Comparison of ENCODE assay signal across 13 cellular contexts in genomic region chr12:55822228-55822627, GRCh38. TPM values are rescaled to one million over a fixed set of nuclear protein-coding genes. Genes with fewer than 3 reads are reported as not detected.
DNase-seq lines count a peak whose midpoint lies in the region; TF ChIP-seq lines count a peak whose summit lies in the region.
"Had no signal": no experiment of that assay in that cellular context is flagged by ENCODE, and none has a peak within 500 bp of the region (broad histone marks: within the 10 kb centered on the region; RNA-seq: fewer than 3 reads in every experiment).

No MANE protein-coding gene starts in this region.

- no peaks in the 10 kb centered on the region for H3K27me3 ChIP-seq in Karpas-422 (ENCODE audit: low read length)
- H3K27me3 ChIP-seq: BLaER1 had no signal

- in situ Hi-C loops in G401 (cut with HindIII; ENCODE audit: low sequenced_read_pairs) = no loop called here

- H3K4me1 ChIP-seq in Karpas-422 (ENCODE audit: low read length) = peaks cover 32% of the 10 kb centered on the region

- H3K36me3 Mint-ChIP-seq in T-helper 1 cell treated with Interleukin-12 subunit alpha and Interleukin-12 subunit beta and Interleukin-4 antibody, amounts not matched to agents 30 μg/mL and 1 μg/mL, for 36 hours (ENCODE audit: low read depth) = peaks cover 41% of the 10 kb centered on the region
- H3K36me3 Mint-ChIP-seq in brain (peaks cover 41% of the 10 kb centered on the region), mesothelial cell of epicardium (peaks cover 9% of the 10 kb centered on the region)

- H4K20me1 ChIP-seq in Karpas-422 (ENCODE audit: insufficient read depth, low read depth, low read length) = peaks cover 3% of the 10 kb centered on the region; the same call in 1 of the 2 replicates

- H3K27ac ChIP-seq in Karpas-422 (ENCODE audit: low read length) = no peak overlapping the region
- H3K27ac ChIP-seq: BLaER1 had no signal

- peaks cover 36% of the 10 kb centered on the region for H3K4me1 Mint-ChIP-seq in T-helper 1 cell treated with Interleukin-12 subunit alpha and Interleukin-12 subunit beta and Interleukin-4 antibody, amounts not matched to agents 30 μg/mL and 1 μg/mL, for 36 hours (ENCODE audit: low read depth)
- H3K4me1 Mint-ChIP-seq in brain = peaks cover 45% of the 10 kb centered on the region
- peaks cover 19% of the 10 kb centered on the region for H3K4me1 Mint-ChIP-seq in mesothelial cell of epicardium

- H3K9ac ChIP-seq in Karpas-422 (ENCODE audit: low read length) = no peak overlapping the region
- H3K9ac ChIP-seq: BLaER1 had no signal

- no peak overlapping the region for H2AFZ ChIP-seq in Karpas-422 (ENCODE audit: low read length)

- H3K9me2 ChIP-seq in Karpas-422 (replicated peaks; ENCODE audit: insufficient read depth, low read length) = no peaks in the 10 kb centered on the region

- no peak overlapping the region for H3K4me3 Mint-ChIP-seq in T-helper 1 cell treated with Interleukin-12 subunit alpha and Interleukin-12 subunit beta and Interleukin-4 antibody, amounts not matched to agents 30 μg/mL and 1 μg/mL, for 36 hours
- H3K4me3 Mint-ChIP-seq in brain (peak overlapping the region in 2 of 5 experiments; percentile 46 to 50), mesothelial cell of epicardium (no peak overlapping the region)
- H3K4me3 Mint-ChIP-seq: immature natural killer cell had no signal

- H3K79me2 ChIP-seq in Karpas-422 (ENCODE audit: low read length) = peaks cover 52% of the 10 kb centered on the region

- H3K27ac Mint-ChIP-seq in T-helper 1 cell treated with Interleukin-12 subunit alpha and Interleukin-12 subunit beta and Interleukin-4 antibody, amounts not matched to agents 30 μg/mL and 1 μg/mL, for 36 hours = peak overlapping the region; percentile 52
- H3K27ac Mint-ChIP-seq in brain (peak overlapping the region in 2 of 5 experiments; percentile 55 to 79), mesothelial cell of epicardium (peak overlapping the region; percentile 13)

- H3K4me2 ChIP-seq in Karpas-422 (ENCODE audit: low read depth, low read length, poor library complexity, severe bottlenecking) = no peak overlapping the region
- H3K4me2 ChIP-seq: BLaER1 had no signal

- DNase-seq in T-helper 1 cell (no peak), Karpas-422 (peak; percentile 58), mesothelial cell of epicardium (ENCODE audit: low spot score in 2 of 2, unreplicated experiment in 2 of 2) (no peak), G401 (ENCODE audit: low spot score) (no peak)
- no peak for DNase-seq in stimulated activated CD4-positive, alpha-beta T cell treated with anti-CD3 and anti-CD28 coated beads, Interleukin-2, amount 100 ng/mL, for 48 hours
- DNase-seq in stimulated activated CD4-positive, alpha-beta T cell treated with anti-CD3 and anti-CD28 coated beads, Interleukin-1b, Interleukin-23, amount 100 ng/mL, for 48 hours = no peak
- DNase-seq: GOT3; immature natural killer cell; NCI-H524; stimulated activated naive CD4-positive, alpha-beta T cell treated with Interleukin-2 at 50 U/mL for 16 hours had no signal

- peak; percentile 16 to 21 for TF ChIP-seq CTCF in brain (conservative IDR thresholded peaks at IDR 0.05)
- TF ChIP-seq CTCF in mesothelial cell of epicardium (IDR thresholded peaks at IDR 0.05; ENCODE audit: unreplicated experiment) = no peak

- H3K27me3 Mint-ChIP-seq in T-helper 1 cell treated with Interleukin-12 subunit alpha and Interleukin-12 subunit beta and Interleukin-4 antibody, amounts not matched to agents 30 μg/mL and 1 μg/mL, for 36 hours (ENCODE audit: low read depth) = no peaks in the 10 kb centered on the region
- H3K27me3 Mint-ChIP-seq in brain (peaks cover 2% of the 10 kb centered on the region), mesothelial cell of epicardium (ENCODE audit: low read depth) (no peaks in the 10 kb centered on the region)

- H3K9me3 ChIP-seq in Karpas-422 (ENCODE audit: low read length) = no peaks in the 10 kb centered on the region
- H3K9me3 ChIP-seq: BLaER1 had no signal

- no peaks in the 10 kb centered on the region for H3K9me3 Mint-ChIP-seq in T-helper 1 cell treated with Interleukin-12 subunit alpha and Interleukin-12 subunit beta and Interleukin-4 antibody, amounts not matched to agents 30 μg/mL and 1 μg/mL, for 36 hours
- H3K9me3 Mint-ChIP-seq in brain (no peaks in the 10 kb centered on the region), mesothelial cell of epicardium (no peaks in the 10 kb centered on the region)
- H3K9me3 Mint-ChIP-seq: immature natural killer cell had no signal

- no peak overlapping the region for H3K4me3 ChIP-seq in Karpas-422 (ENCODE audit: low read length)
- H3K4me3 ChIP-seq: BLaER1 had no signal

- H3K36me3 ChIP-seq in Karpas-422 (ENCODE audit: insufficient read depth, low read length) = peaks cover 36% of the 10 kb centered on the region

RNA-seq across cellular contexts. Expression of gene ORMDL2, which starts 4.4 kb away (rescaled TPM):
- total RNA-seq in Karpas-422 (2014; rRNA removed; shearing (Covaris generic); ENCODE audit: low replicate concordance) = 32.6 and 37.4 TPM in 2 replicates
- polyA plus RNA-seq in brain (ENCODE audit: insufficient read depth, low read depth, low replicate concordance) = 40.8 TPM
- total RNA-seq in mesothelial cell of epicardium = 24.8 to 28.3 TPM (median 26.3 TPM) in 3 replicates
- total RNA-seq in G401 (2014; rRNA removed; shearing (Covaris generic)) = 27.8 and 51.5 TPM in 2 replicates

RNA-seq across cellular contexts. Expression of gene SARNP, which starts 4.7 kb away (rescaled TPM):
- 64.9 and 100 TPM in 2 replicates for total RNA-seq in Karpas-422 (2014; rRNA removed; shearing (Covaris generic); ENCODE audit: low replicate concordance)
- 59.8 TPM for polyA plus RNA-seq in brain (ENCODE audit: insufficient read depth, low read depth, low replicate concordance)
- total RNA-seq in mesothelial cell of epicardium = 67.9 to 73.2 TPM (median 71.5 TPM) in 3 replicates
- total RNA-seq in G401 (2014; rRNA removed; shearing (Covaris generic)) = 248 and 272 TPM in 2 replicates

RNA-seq across cellular contexts. Expression of gene DNAJC14, which starts 7.2 kb away (rescaled TPM):
- 28.6 and 36.9 TPM in 2 replicates for total RNA-seq in Karpas-422 (2014; rRNA removed; shearing (Covaris generic); ENCODE audit: low replicate concordance)
- polyA plus RNA-seq in brain (ENCODE audit: insufficient read depth, low read depth, low replicate concordance) = 34.2 TPM
- 37.8 to 38.5 TPM (median 38.3 TPM) in 3 replicates for total RNA-seq in mesothelial cell of epicardium
- 17.3 and 33.2 TPM in 2 replicates for total RNA-seq in G401 (2014; rRNA removed; shearing (Covaris generic))

RNA-seq across cellular contexts. Expression of gene MMP19, which starts 20.5 kb away (rescaled TPM):
- total RNA-seq in Karpas-422 (2014; rRNA removed; shearing (Covaris generic); ENCODE audit: low replicate concordance) = 0.11 TPM in 1 of 2 replicates, not detected in the other
- 0.15 TPM for polyA plus RNA-seq in brain (ENCODE audit: insufficient read depth, low read depth, low replicate concordance)
- 3.1 to 3.3 TPM (median 3.3 TPM) in 3 replicates for total RNA-seq in mesothelial cell of epicardium
- total RNA-seq in G401 (2014; rRNA removed; shearing (Covaris generic)) = 0.98 and 1.8 TPM in 2 replicates
